28 cellular contexts compared by ENCODE assay signal in the genomic region with DNA sequence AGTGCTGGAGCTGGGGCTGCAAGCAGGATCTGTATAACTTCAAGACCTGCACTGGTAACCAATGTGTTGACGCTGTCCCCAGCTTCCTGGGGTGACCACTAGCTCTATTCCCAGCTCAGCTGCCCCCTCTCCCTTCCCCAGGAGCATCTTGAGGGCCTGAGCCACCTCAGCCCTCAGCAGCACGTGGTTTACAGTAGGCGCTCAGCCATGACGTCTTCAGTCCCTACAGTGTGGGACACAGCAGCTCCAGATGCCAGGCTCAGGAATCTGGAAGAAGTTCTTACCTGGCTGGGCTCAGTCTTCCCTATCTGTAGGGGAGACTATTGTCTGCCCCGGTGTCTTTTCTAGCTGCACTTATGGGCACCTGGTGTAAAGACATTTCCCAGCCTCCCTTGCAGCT. TPM values are rescaled to one million over a fixed set of nuclear protein-coding genes. Genes with fewer than 3 reads are reported as not detected.
DNase-seq lines count a peak whose midpoint lies in the region; ATAC-seq, FAIRE-seq and TF ChIP-seq lines count a peak whose summit lies in the region.
"Had no signal": no experiment of that assay in that cellular context is flagged by ENCODE, and none has a peak within 500 bp of the region (broad histone marks: within the 10 kb centered on the region; RNA-seq: fewer than 3 reads in every experiment).

No MANE protein-coding gene starts in this region.

- no peak for TF ChIP-seq RAD21 in liver (IDR thresholded peaks at IDR 0.05)
- TF ChIP-seq RAD21 in HepG2 (CRISPR knock-in tag; IDR thresholded peaks at IDR 0.05) = no peak

- H3K4me2 ChIP-seq in HepG2 (ENCODE audit: low read depth, low read length) (no peak overlapping the region), osteoblast (ENCODE audit: insufficient read depth, low read length) (no peak overlapping the region)
- H3K4me2 ChIP-seq: GM23338 had no signal

- DNase-seq in HepG2 (ENCODE audit: low spot score) = no peak
- no peak for DNase-seq in WTC11 (ENCODE audit: low spot score)
- DNase-seq in kidney tubule cell (ENCODE audit: low spot score) = peak; percentile 18
- DNase-seq in osteoblast (ENCODE audit: insufficient read length, low spot score, missing footprints) = peak; percentile 79
- no peak for DNase-seq in SW480 (ENCODE audit: low spot score)
- DNase-seq in NCI-H146 treated with DMSO at 0.1 percent for 48 hours (lab: John Stamatoyannopoulos, UW; ENCODE audit: unreplicated experiment) = no peak
- no peak for DNase-seq in SK-N-DZ (ENCODE audit: low spot score)
- DNase-seq: AML-193; BE2C; Calu3; CD4-positive, alpha-beta T cell; CD8-positive, alpha-beta memory T cell; COR-L47; DMS53; DMS79 treated with DMSO at 0.1 percent for 48 hours; GF-D8; H9; HFFc6 had no signal

- in situ Hi-C loops in HepG2 (cut with HindIII; ENCODE audit: extremely low pct_ligation_motif_present, low pct_unique_long_range_greater_than_20kb) = no loop called here

- no peak overlapping the region for H3K4me3 Mint-ChIP-seq in WTC11
- H3K4me3 Mint-ChIP-seq: CD14-positive monocyte; CD4-positive, alpha-beta T cell; CD8-positive, alpha-beta memory T cell; GM23338; H9; HFFc6 had no signal

- TF ChIP-seq EP300 in HepG2 (IDR thresholded peaks at IDR 0.05; ENCODE audit: low read depth in 2 of 2, low read length in 2 of 2) (no peak), HepG2 (CRISPR knock-in tag; IDR thresholded peaks at IDR 0.05; ENCODE audit: borderline replicate concordance) (no peak)

- BruUV-seq in HepG2 (replicated peaks; lab: Mats Ljungman, UMichigan) = no TSS peak

- H3K36me3 ChIP-seq in liver (ENCODE audit: control insufficient read depth in 4 of 4, insufficient read depth in 3 of 4, low read depth in 1 of 4, low read length in 3 of 4) = peaks cover 0 to 55% (median 31%) of the 10 kb centered on the region in 4 donors
- no peaks in the 10 kb centered on the region for H3K36me3 ChIP-seq in HepG2 (replicated peaks in 1 of 2; ENCODE audit: control insufficient read depth in 1 of 2, insufficient read depth in 2 of 2, low read length in 2 of 2)
- no peaks in the 10 kb centered on the region for H3K36me3 ChIP-seq in osteoblast (ENCODE audit: insufficient read depth, low read length)
- H3K36me3 ChIP-seq: BE2C had no signal

- H3K27ac ChIP-seq in liver (ENCODE audit: low read depth in 1 of 2, low read length in 2 of 2) (no peak overlapping the region), HepG2 (ENCODE audit: extremely low read length, insufficient read depth, low read length) (no peak overlapping the region), osteoblast (ENCODE audit: low read depth, low read length) (no peak overlapping the region)
- H3K27ac ChIP-seq: 22Rv1; BLaER1 treated with 17β-estradiol and CSF1 and Interleukin-3, amounts not matched to agents 10 nM and 100 nM had no signal

- H2AFZ ChIP-seq in HepG2 (ENCODE audit: low read length) (no peak overlapping the region), osteoblast (ENCODE audit: low read length) (no peak overlapping the region)
- H2AFZ ChIP-seq: GM23338 had no signal

- TF ChIP-seq CTCF in liver (IDR thresholded peaks at IDR 0.05; ENCODE audit: low read depth, low read length, missing input control) (no peak), HepG2 (CRISPR knock-in tag; IDR thresholded peaks at IDR 0.05) (no peak), WTC11 (IDR thresholded peaks at IDR 0.05) (no peak), osteoblast (IDR thresholded peaks at IDR 0.05; ENCODE audit: extremely low read depth, low read depth, low read length) (no peak)

- H3K27me3 Mint-ChIP-seq in WTC11 (ENCODE audit: low read depth) = peaks cover 3% of the 10 kb centered on the region; the same call in 1 of the 2 replicates
- H3K27me3 Mint-ChIP-seq: CD4-positive, alpha-beta T cell; CD8-positive, alpha-beta memory T cell had no signal

- ATAC-seq in HepG2 (no peak), WTC11 (no peak)
- ATAC-seq: GM23338 had no signal

- no peaks in the 10 kb centered on the region for H3K36me3 Mint-ChIP-seq in WTC11
- H3K36me3 Mint-ChIP-seq: CD14-positive monocyte had no signal

- peaks cover 0 to 2% (median 0%) of the 10 kb centered on the region in 4 donors for H3K4me1 ChIP-seq in liver (ENCODE audit: control insufficient read depth in 4 of 4, insufficient read depth in 4 of 4, low read length in 3 of 4)
- H3K4me1 ChIP-seq in HepG2 (ENCODE audit: insufficient read depth, low read length) = 0 out of 2 replicates have a peak, but pooled peaks cover 9% of the 10 kb centered on the region
- no peaks in the 10 kb centered on the region for H3K4me1 ChIP-seq in osteoblast (ENCODE audit: insufficient read depth, low read length)
- H3K4me1 ChIP-seq: BE2C had no signal

- H3K27ac Mint-ChIP-seq in WTC11 = no peak overlapping the region
- H3K27ac Mint-ChIP-seq: CD4-positive, alpha-beta T cell; CD8-positive, alpha-beta memory T cell; GM23338; H9; HFFc6 had no signal

- intact Hi-C loops in HepG2 (cut with micrococcal nuclease; ENCODE audit: unreplicated experiment) = no loop called here

- CTCF ChIA-PET in HepG2 (lab: Yijun Ruan, JAX; ENCODE audit: low intra/inter-chr PET ratio, low total read pairs) = no interaction called here
- CTCF ChIA-PET in WTC11 (lab: Charles Lee) = interaction anchor here (2.6 kb wide), 1 partner anchor 30 kb away, joined by 10 read pairs; no protein-coding TSS in a partner anchor

- POLR2A ChIA-PET in HepG2 (lab: Yijun Ruan, JAX) (interaction anchor here (0.5 kb wide), 1 partner anchor 28 kb away, joined by 4 read pairs; no protein-coding TSS in a partner anchor), WTC11 (lab: Charles Lee) (no interaction called here)

- H4K20me1 ChIP-seq in HepG2 (ENCODE audit: insufficient read depth, low read length) = no peaks in the 10 kb centered on the region; the same call in 1 of the 2 replicates
- H4K20me1 ChIP-seq in osteoblast (ENCODE audit: insufficient read depth, low read length) = no peaks in the 10 kb centered on the region
- H4K20me1 ChIP-seq: BLaER1 treated with 17β-estradiol and CSF1 and Interleukin-3, amounts not matched to agents 10 nM and 100 nM had no signal

- H3K4me3 ChIP-seq in liver (ENCODE audit: low read depth in 1 of 3, low read length in 3 of 3) = no peak overlapping the region
- H3K4me3 ChIP-seq in HepG2 (replicated peaks in 1 of 3; ENCODE audit: insufficient read depth in 1 of 3, low read depth in 2 of 3, low read length in 3 of 3) = no peak overlapping the region
- no peak overlapping the region for H3K4me3 ChIP-seq in osteoblast (ENCODE audit: insufficient read depth, low read length)
- H3K4me3 ChIP-seq: BLaER1 treated with 17β-estradiol and CSF1 and Interleukin-3, amounts not matched to agents 10 nM and 100 nM; GM23338 had no signal

- H3K9ac ChIP-seq in liver (ENCODE audit: low read depth in 1 of 2, low read length in 2 of 2) (no peak overlapping the region), HepG2 (ENCODE audit: insufficient read depth, low read depth, low read length) (no peak overlapping the region)
- H3K9ac ChIP-seq: BLaER1 treated with 17β-estradiol and CSF1 and Interleukin-3, amounts not matched to agents 10 nM and 100 nM had no signal

- H3K9me3 ChIP-seq in liver (ENCODE audit: control insufficient read depth in 4 of 4, low read length in 3 of 4) (no peaks in the 10 kb centered on the region), HepG2 (ENCODE audit: low read length) (no peaks in the 10 kb centered on the region), osteoblast (ENCODE audit: low read depth, low read length) (no peaks in the 10 kb centered on the region)
- H3K9me3 ChIP-seq: BE2C had no signal

- no peak for TF ChIP-seq POLR2A in HepG2 (IDR thresholded peaks at IDR 0.05; ENCODE audit: insufficient read depth in 1 of 2, low read depth in 2 of 2, low read length in 2 of 2)

- WGBS in liver = 90% methylated on average over 5 of the region's 5 CpGs
- 47% methylated on average over 2 of the region's 5 CpGs for WGBS in HepG2 (ENCODE audit: low lambda C conversion rate)

- H3K27me3 ChIP-seq in liver (ENCODE audit: control insufficient read depth in 4 of 4, insufficient read depth in 4 of 4, low read length in 3 of 4) (no peaks in the 10 kb centered on the region), HepG2 (ENCODE audit: control insufficient read depth in 1 of 2, insufficient read depth in 2 of 2, low read length in 2 of 2) (peaks cover 3% of the 10 kb centered on the region in 2 experiments; a peak in 1 of 5 replicates), osteoblast (ENCODE audit: insufficient read depth, low read length) (no peaks in the 10 kb centered on the region)
- H3K27me3 ChIP-seq: BLaER1 treated with 17β-estradiol and CSF1 and Interleukin-3, amounts not matched to agents 10 nM and 100 nM had no signal

- no peaks in the 10 kb centered on the region for H3K9me3 Mint-ChIP-seq in WTC11
- H3K9me3 Mint-ChIP-seq: CD4-positive, alpha-beta T cell; CD8-positive, alpha-beta memory T cell; GM23338; H9; HFFc6 had no signal

- FAIRE-seq in HepG2 (lab: Jason Lieb, UNC) = no peak
- FAIRE-seq: A204.1, GM18507 had no signal

- no peaks in the 10 kb centered on the region for H3K79me2 ChIP-seq in HepG2 (ENCODE audit: insufficient read depth, low read length)
- H3K79me2 ChIP-seq in osteoblast (ENCODE audit: insufficient read depth, low read length) = no peaks in the 10 kb centered on the region

- H3K4me1 Mint-ChIP-seq in WTC11 = peaks cover 3% of the 10 kb centered on the region; the same call in 1 of the 2 replicates
- H3K4me1 Mint-ChIP-seq: CD14-positive monocyte; CD8-positive, alpha-beta memory T cell; GM23338 had no signal

RNA-seq across cellular contexts. Expression of a gene that starts 8.6 kb away (rescaled TPM):
- total RNA-seq in liver (10 to 100 TPM in 1 of 2 donors, under 1 TPM in 1; 0.65 to 70.4 TPM), HepG2 (2016; rRNA removed; fragmentation: Illumina TruSeq; extraction: Trizol) (not detected in 2 replicates), WTC11 (2021) (0.21 to 0.46 TPM (median 0.31 TPM) in 3 replicates), osteoblast (under 0.01 TPM in 1 of 2 replicates, not detected in the other)
- polyA plus RNA-seq in liver (100 to 1,000 TPM in 1 of 2 donors, 10 to 100 TPM in 1; 85.3 to 433 TPM), HepG2 (2011; rRNA removed) (not detected in 2 replicates)
- total RNA-seq in HepG2 (2016; cell fraction: cytosol; rRNA removed; fragmentation: Illumina TruSeq; extraction: Trizol; ENCODE audit: low read depth) = not detected in 2 replicates
- total RNA-seq in HepG2 (2016; cell fraction: insoluble cytoplasmic fraction; rRNA removed; fragmentation: Illumina TruSeq; extraction: Trizol) = not detected in 2 replicates
- total RNA-seq in HepG2 (2016; cell fraction: membrane; rRNA removed; fragmentation: Illumina TruSeq; extraction: Trizol) = not detected in 2 replicates
- total RNA-seq in HepG2 (2016; cell fraction: nucleus; rRNA removed; fragmentation: Illumina TruSeq; extraction: Trizol) = not detected in 2 replicates
- not detected in 2 replicates for polyA plus RNA-seq in HepG2 (2011; cell fraction: cytosol; rRNA removed)
- not detected in 2 replicates for polyA plus RNA-seq in HepG2 (2011; cell fraction: nucleus; rRNA removed)
- not detected in 2 replicates for polyA plus RNA-seq in HepG2 (2012)
- not detected in 2 replicates for polyA plus RNA-seq in HepG2 (2016; cell fraction: cytosol; fragmentation: Illumina TruSeq; extraction: Trizol; ENCODE audit: low read depth)
- not detected in 2 replicates for polyA plus RNA-seq in HepG2 (2016; cell fraction: insoluble cytoplasmic fraction; fragmentation: Illumina TruSeq; extraction: Trizol; ENCODE audit: low read depth)
- polyA plus RNA-seq in HepG2 (2016; cell fraction: membrane; fragmentation: Illumina TruSeq; extraction: Trizol; ENCODE audit: low read depth) = not detected in 2 replicates
- not detected in 2 replicates for polyA plus RNA-seq in HepG2 (2016; cell fraction: nucleus; fragmentation: Illumina TruSeq; extraction: Trizol; ENCODE audit: insufficient read depth, low read depth)
- polyA minus RNA-seq in HepG2 (2011; rRNA and poly(A)+ RNA removed; ENCODE audit: low replicate concordance) = not detected in 2 replicates
- not detected in 2 replicates for polyA minus RNA-seq in HepG2 (2011; cell fraction: cytosol; rRNA and poly(A)+ RNA removed)
- polyA minus RNA-seq in HepG2 (2011; cell fraction: nucleus; rRNA and poly(A)+ RNA removed) = not detected in 2 replicates
- polyA plus RNA-seq in SK-N-DZ (2014; cell fraction: cytosol; rRNA removed) = not detected in 2 replicates
- not detected in 2 replicates for polyA plus RNA-seq in SK-N-DZ (2014; cell fraction: nucleus; rRNA removed)
- total RNA-seq: CD4-positive, alpha-beta T cell; Daoy; GM23338; H4; H9; HFFc6 had no signal
- polyA plus RNA-seq: AG04450; CD8-positive, alpha-beta memory T cell had no signal

RNA-seq across cellular contexts. Expression of a gene that starts 27.1 kb away (rescaled TPM):
- total RNA-seq in liver = 10 to 100 TPM; 22.4 to 25.9 TPM
- polyA plus RNA-seq in liver = 10 to 100 TPM; 41.4 to 93.1 TPM
- total RNA-seq in HepG2 (2016; rRNA removed; fragmentation: Illumina TruSeq; extraction: Trizol) = 1.2 and 1.3 TPM in 2 replicates
- 0.79 and 1.7 TPM in 2 replicates for total RNA-seq in HepG2 (2016; cell fraction: cytosol; rRNA removed; fragmentation: Illumina TruSeq; extraction: Trizol; ENCODE audit: low read depth)
- 1.2 and 1.7 TPM in 2 replicates for total RNA-seq in HepG2 (2016; cell fraction: insoluble cytoplasmic fraction; rRNA removed; fragmentation: Illumina TruSeq; extraction: Trizol)
- total RNA-seq in HepG2 (2016; cell fraction: membrane; rRNA removed; fragmentation: Illumina TruSeq; extraction: Trizol) = 1.1 and 2.0 TPM in 2 replicates
- 1.4 and 2.0 TPM in 2 replicates for total RNA-seq in HepG2 (2016; cell fraction: nucleus; rRNA removed; fragmentation: Illumina TruSeq; extraction: Trizol)
- polyA plus RNA-seq in HepG2 (2011; rRNA removed) = 1.7 and 2.9 TPM in 2 replicates
- polyA plus RNA-seq in HepG2 (2011; cell fraction: cytosol; rRNA removed) = 1.9 and 3.2 TPM in 2 replicates
- polyA plus RNA-seq in HepG2 (2011; cell fraction: nucleus; rRNA removed) = 1.6 and 2.0 TPM in 2 replicates
- polyA plus RNA-seq in HepG2 (2012) = 0.92 and 1.3 TPM in 2 replicates
- 1.1 and 1.5 TPM in 2 replicates for polyA plus RNA-seq in HepG2 (2016; cell fraction: cytosol; fragmentation: Illumina TruSeq; extraction: Trizol; ENCODE audit: low read depth)
- 2.4 and 3.5 TPM in 2 replicates for polyA plus RNA-seq in HepG2 (2016; cell fraction: insoluble cytoplasmic fraction; fragmentation: Illumina TruSeq; extraction: Trizol; ENCODE audit: low read depth)
- 0.64 and 0.90 TPM in 2 replicates for polyA plus RNA-seq in HepG2 (2016; cell fraction: membrane; fragmentation: Illumina TruSeq; extraction: Trizol; ENCODE audit: low read depth)
- 1.9 and 2.9 TPM in 2 replicates for polyA plus RNA-seq in HepG2 (2016; cell fraction: nucleus; fragmentation: Illumina TruSeq; extraction: Trizol; ENCODE audit: insufficient read depth, low read depth)
- polyA minus RNA-seq in HepG2 (2011; rRNA and poly(A)+ RNA removed; ENCODE audit: low replicate concordance) = 1.1 and 6.5 TPM in 2 replicates
- polyA minus RNA-seq in HepG2 (2011; cell fraction: cytosol; rRNA and poly(A)+ RNA removed) = 0.99 and 1.4 TPM in 2 replicates
- 1.5 TPM in 2 replicates for polyA minus RNA-seq in HepG2 (2011; cell fraction: nucleus; rRNA and poly(A)+ RNA removed)
- total RNA-seq in WTC11 (2021) = 0.41 to 0.96 TPM (median 0.52 TPM) in 3 replicates
- 6.5 TPM in 2 replicates for total RNA-seq in osteoblast
- polyA plus RNA-seq in SK-N-DZ (2014; cell fraction: cytosol; rRNA removed) = 5.6 and 9.2 TPM in 2 replicates
- polyA plus RNA-seq in SK-N-DZ (2014; cell fraction: nucleus; rRNA removed) = 4.6 and 8.5 TPM in 2 replicates
- total RNA-seq: GM23338 had no signal
- polyA plus RNA-seq: CD8-positive, alpha-beta memory T cell; GM23338 had no signal

RNA-seq across cellular contexts. Expression of a gene that starts 36.7 kb away (rescaled TPM):
- total RNA-seq in liver (10 to 100 TPM; 21.5 to 31.2 TPM), HepG2 (2016; rRNA removed; fragmentation: Illumina TruSeq; extraction: Trizol) (5.5 and 8.5 TPM in 2 replicates), WTC11 (2021) (34.8 to 39.4 TPM (median 35.6 TPM) in 3 replicates), osteoblast (64.8 and 69.1 TPM in 2 replicates)
- polyA plus RNA-seq in liver (10 to 100 TPM; 12.1 to 17.7 TPM), HepG2 (2011; rRNA removed) (6.7 and 9.2 TPM in 2 replicates)
- 0.81 and 0.88 TPM in 2 replicates for total RNA-seq in HepG2 (2016; cell fraction: cytosol; rRNA removed; fragmentation: Illumina TruSeq; extraction: Trizol; ENCODE audit: low read depth)
- 7.0 and 7.8 TPM in 2 replicates for total RNA-seq in HepG2 (2016; cell fraction: insoluble cytoplasmic fraction; rRNA removed; fragmentation: Illumina TruSeq; extraction: Trizol)
- total RNA-seq in HepG2 (2016; cell fraction: membrane; rRNA removed; fragmentation: Illumina TruSeq; extraction: Trizol) = 2.5 and 3.2 TPM in 2 replicates
- total RNA-seq in HepG2 (2016; cell fraction: nucleus; rRNA removed; fragmentation: Illumina TruSeq; extraction: Trizol) = 15.0 and 17.9 TPM in 2 replicates
- 8.0 and 9.7 TPM in 2 replicates for polyA plus RNA-seq in HepG2 (2011; cell fraction: cytosol; rRNA removed)
- 11.1 and 13.1 TPM in 2 replicates for polyA plus RNA-seq in HepG2 (2011; cell fraction: nucleus; rRNA removed)
- 10.7 and 11.6 TPM in 2 replicates for polyA plus RNA-seq in HepG2 (2012)
- 1.7 and 1.8 TPM in 2 replicates for polyA plus RNA-seq in HepG2 (2016; cell fraction: cytosol; fragmentation: Illumina TruSeq; extraction: Trizol; ENCODE audit: low read depth)
- polyA plus RNA-seq in HepG2 (2016; cell fraction: insoluble cytoplasmic fraction; fragmentation: Illumina TruSeq; extraction: Trizol; ENCODE audit: low read depth) = 7.6 and 10.5 TPM in 2 replicates
- 2.6 and 3.9 TPM in 2 replicates for polyA plus RNA-seq in HepG2 (2016; cell fraction: membrane; fragmentation: Illumina TruSeq; extraction: Trizol; ENCODE audit: low read depth)
- 33.1 and 37.0 TPM in 2 replicates for polyA plus RNA-seq in HepG2 (2016; cell fraction: nucleus; fragmentation: Illumina TruSeq; extraction: Trizol; ENCODE audit: insufficient read depth, low read depth)
- polyA minus RNA-seq in HepG2 (2011; rRNA and poly(A)+ RNA removed; ENCODE audit: low replicate concordance) = 12.2 and 26.0 TPM in 2 replicates
- polyA minus RNA-seq in HepG2 (2011; cell fraction: cytosol; rRNA and poly(A)+ RNA removed) = 14.8 and 15.8 TPM in 2 replicates
- polyA minus RNA-seq in HepG2 (2011; cell fraction: nucleus; rRNA and poly(A)+ RNA removed) = 5.7 and 7.3 TPM in 2 replicates
- polyA plus RNA-seq in SK-N-DZ (2014; cell fraction: cytosol; rRNA removed) = 4.6 and 6.4 TPM in 2 replicates
- polyA plus RNA-seq in SK-N-DZ (2014; cell fraction: nucleus; rRNA removed) = 4.5 and 6.1 TPM in 2 replicates

Comparison
In these comparisons a context has a peak if more than half of its experiments do, and no peak if none do; other contexts are left out.
1. DNase-seq: peak in kidney tubule cell (single experiment) and osteoblast (single experiment); none in HepG2 (single experiment), WTC11 (single experiment), SW480 (single experiment), NCI-H146 treated with DMSO at 0.1 percent for 48 hours (single experiment) and SK-N-DZ (single experiment).